Comparison of ENCODE assay signal across 22 cellular contexts in the genomic region with DNA sequence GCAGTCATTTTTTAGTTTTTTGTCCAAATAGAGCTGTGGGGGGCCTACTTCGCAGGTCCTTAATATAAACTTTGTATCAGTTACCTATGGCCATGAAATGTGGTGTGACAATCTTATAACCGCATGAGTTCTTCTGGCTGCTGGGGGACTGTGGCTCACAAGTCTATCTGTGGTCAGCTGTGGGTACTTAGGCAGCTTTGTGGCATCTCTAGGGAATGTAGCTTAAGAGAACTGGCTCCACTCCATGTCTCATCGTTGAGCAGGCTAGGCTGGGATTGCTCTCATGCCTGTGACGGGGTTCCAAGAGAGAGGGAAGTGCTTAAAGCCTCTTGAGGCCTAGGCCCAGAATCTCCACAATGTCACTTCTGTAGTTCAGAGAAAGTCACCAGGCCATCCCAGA.
DNase-seq lines count a peak whose midpoint lies in the region; ATAC-seq and TF ChIP-seq lines count a peak whose summit lies in the region.
"Had no signal": no experiment of that assay in that cellular context is flagged by ENCODE, and none has a peak within 500 bp of the region (broad histone marks: within the 10 kb centered on the region; RNA-seq: fewer than 3 reads in every experiment).

No MANE protein-coding gene starts in this region.

- H3K4me1 Mint-ChIP-seq in activated T-cell treated with anti-CD3 and anti-CD28 coated beads, Interleukin-2, amount 50 U/mL, for 24 hours (ENCODE audit: low read depth) = no peaks in the 10 kb centered on the region

- DNase-seq in H4 (ENCODE audit: low spot score) (peak; percentile 74), UCSD-AML1 (lab: John Stamatoyannopoulos, UW; ENCODE audit: unreplicated experiment) (peak; percentile 15), iris pigment epithelial cell (ENCODE audit: low read depth) (peak; percentile 28), SHP77 treated with DMSO at 0.1 percent for 48 hours (lab: John Stamatoyannopoulos, UW) (no peak), mucosa of descending colon (no peak), left colon (no peak)
- DNase-seq in activated T-cell treated with anti-CD3 and anti-CD28 coated beads, Interleukin-2, amount 50 U/mL, for 24 hours = no peak
- DNase-seq: activated CD4-positive, alpha-beta T cell treated with anti-CD3 and anti-CD28 coated beads, Interleukin-2, amount 50 U/mL, for 48 hours; activated effector memory CD4-positive, alpha-beta T cell treated with Interleukin-2 at 50 U/mL for 16 hours; AML-193; hypothalamus; midbrain; NCI-H1048; NCI-H2029; NCI-H345; NCI-H748 treated with DMSO at 0.1 percent for 48 hours; posterior cingulate gyrus; right lobe of liver; stimulated activated CD4-positive, alpha-beta T cell treated with anti-CD3 and anti-CD28 coated beads, Interleukin-15, amount 100 ng/mL, for 24 hours; stimulated activated naive CD8-positive, alpha-beta T cell treated with anti-CD3 and anti-CD28 coated beads, Interleukin-15, amount 100 ng/mL, for 72 hours; SW 1271; thyroid gland had no signal

- no peak for TF ChIP-seq CTCF in mucosa of descending colon (IDR thresholded peaks at IDR 0.05)

- H3K27ac Mint-ChIP-seq in activated T-cell treated with anti-CD3 and anti-CD28 coated beads, Interleukin-2, amount 50 U/mL, for 24 hours = no peak overlapping the region
- H3K27ac Mint-ChIP-seq: stimulated activated naive CD8-positive, alpha-beta T cell treated with anti-CD3 and anti-CD28 coated beads, Interleukin-15, amount 100 ng/mL, for 72 hours had no signal

- peaks cover 5% of the 10 kb centered on the region for H3K9me3 Mint-ChIP-seq in activated T-cell treated with anti-CD3 and anti-CD28 coated beads, Interleukin-2, amount 50 U/mL, for 24 hours

- no peaks in the 10 kb centered on the region for H3K36me3 ChIP-seq in mucosa of descending colon (ENCODE audit: low read depth)
- H3K36me3 ChIP-seq: right lobe of liver, thyroid gland had no signal

- H3K9me3 ChIP-seq in mucosa of descending colon = no peaks in the 10 kb centered on the region
- H3K9me3 ChIP-seq: right lobe of liver, thyroid gland had no signal

- no peak overlapping the region for H3K4me3 Mint-ChIP-seq in activated T-cell treated with anti-CD3 and anti-CD28 coated beads, Interleukin-2, amount 50 U/mL, for 24 hours
- H3K4me3 Mint-ChIP-seq: stimulated activated naive CD8-positive, alpha-beta T cell treated with anti-CD3 and anti-CD28 coated beads, Interleukin-15, amount 100 ng/mL, for 72 hours had no signal

- H3K4me3 ChIP-seq in mucosa of descending colon = no peak overlapping the region
- H3K4me3 ChIP-seq: right lobe of liver, thyroid gland had no signal

- intact Hi-C loops in mucosa of descending colon (cut with DNase I, micrococcal nuclease) = no loop called here
- intact Hi-C loops in left colon (cut with DNase I, micrococcal nuclease) = no loop called here

- H3K36me3 Mint-ChIP-seq in activated T-cell treated with anti-CD3 and anti-CD28 coated beads, Interleukin-2, amount 50 U/mL, for 24 hours (ENCODE audit: low read depth) = no peaks in the 10 kb centered on the region

- H3K4me1 ChIP-seq in mucosa of descending colon (ENCODE audit: low read depth) = no peaks in the 10 kb centered on the region
- H3K4me1 ChIP-seq: right lobe of liver, thyroid gland had no signal

- ATAC-seq in mucosa of descending colon (no peak), left colon (no peak)
- ATAC-seq: right lobe of liver; stimulated activated naive CD8-positive, alpha-beta T cell treated with anti-CD3 and anti-CD28 coated beads, Interleukin-15, amount 100 ng/mL, for 72 hours had no signal

- no peaks in the 10 kb centered on the region for H3K27me3 Mint-ChIP-seq in activated T-cell treated with anti-CD3 and anti-CD28 coated beads, Interleukin-2, amount 50 U/mL, for 24 hours
- H3K27me3 Mint-ChIP-seq: stimulated activated naive CD8-positive, alpha-beta T cell treated with anti-CD3 and anti-CD28 coated beads, Interleukin-15, amount 100 ng/mL, for 72 hours had no signal

Comparison
In these comparisons a context has a peak if more than half of its experiments do, and no peak if none do; other contexts are left out.
1. DNase-seq: peak in H4 (single experiment), UCSD-AML1 (single experiment) and iris pigment epithelial cell (single experiment); none in activated T-cell treated with anti-CD3 and anti-CD28 coated beads, Interleukin-2, amount 50 U/mL, for 24 hours (single experiment), SHP77 treated with DMSO at 0.1 percent for 48 hours (single experiment), mucosa of descending colon (0 of 3) and left colon (0 of 2).